Comparison of ENCODE assay signal across 32 cellular contexts in genomic region chr2:27251786-27252185, GRCh38. TPM values are rescaled to one million over a fixed set of nuclear protein-coding genes. Genes with fewer than 3 reads are reported as not detected.
"Had no signal": no experiment of that assay in that cellular context is flagged by ENCODE, and none has a peak within 500 bp of the region (broad histone marks: within the 10 kb centered on the region; RNA-seq: fewer than 3 reads in every experiment).

No MANE protein-coding gene starts in this region.

- ATAC-seq: left colon; naive thymus-derived CD4-positive, alpha-beta T cell had no signal

- H3K27me3 ChIP-seq: ascending aorta, testis had no signal

- DNase-seq: activated CD4-positive, alpha-beta memory T cell treated with anti-CD3 and anti-CD28 coated beads for 36 hours; activated CD4-positive, alpha-beta T cell treated with anti-CD3 and anti-CD28 coated beads, Interleukin-2, amount 10 ng/mL, durations not matched to agents 24 days and 14 days; activated CD4-positive, CD25-positive, alpha-beta regulatory T cell treated with anti-CD3 and anti-CD28 coated beads, Interleukin-2, amount 50 U/mL, for 72 hours; activated CD8-positive, alpha-beta memory T cell treated with anti-CD3 and anti-CD28 coated beads, Interleukin-2, amount 50 U/mL, for 4 hours; activated effector memory CD4-positive, alpha-beta T cell treated with anti-CD3 and anti-CD28 coated beads, Interleukin-2, amount 50 U/mL, for 16 hours; activated naive CD4-positive, alpha-beta T cell treated with anti-CD3 and anti-CD28 coated beads, Interleukin-2, amount 10 ng/mL, durations not matched to agents 7 days and 5 days; activated naive CD8-positive, alpha-beta T cell treated with anti-CD3 and anti-CD28 coated beads, Interleukin-2, amount 10 ng/mL, durations not matched to agents 7 days and 5 days; activated T-cell treated with anti-CD3 and anti-CD28 coated beads, Interleukin-2, amount 50 U/mL, for 1 hour; cortex of kidney; foreskin fibroblast; head of caudate nucleus; hippocampal formation; immature natural killer cell; kidney; left colon; midbrain; naive thymus-derived CD4-positive, alpha-beta T cell; retina; sigmoid colon; small intestine; stimulated activated CD4-positive, alpha-beta T cell treated with anti-CD3 and anti-CD28 coated beads, Interleukin-1b, Interleukin-23, amount 100 ng/mL, for 48 hours; stimulated activated naive CD4-positive, alpha-beta T cell; T-helper 2 cell; testis; transverse colon had no signal

- H3K9me3 ChIP-seq: ascending aorta, sigmoid colon, testis, transverse colon had no signal

- H3K36me3 ChIP-seq: ascending aorta, sigmoid colon, transverse colon had no signal

- H3K4me3 ChIP-seq: ascending aorta, sigmoid colon, testis, transverse colon had no signal

- H3K27ac ChIP-seq: ascending aorta, sigmoid colon, testis, transverse colon had no signal

RNA-seq across cellular contexts. Expression of gene SLC30A3, which starts 11.1 kb away (rescaled TPM):
- total RNA-seq: left colon, progenitor cell of endocrine pancreas had no signal
- polyA plus RNA-seq: immature natural killer cell had no signal

RNA-seq across cellular contexts. Expression of gene DNAJC5G, which starts 23.4 kb away (rescaled TPM):
- total RNA-seq: activated CD4-positive, alpha-beta T cell treated with anti-CD3 and anti-CD28 coated beads, Interleukin-2, amount 10 ng/mL, durations not matched to agents 24 days and 14 days; activated CD8-positive, alpha-beta memory T cell treated with anti-CD3 and anti-CD28 coated beads for 36 hours; activated naive CD8-positive, alpha-beta T cell treated with anti-CD3 and anti-CD28 coated beads, Interleukin-2, amount 10 ng/mL, durations not matched to agents 7 days and 5 days; activated T-helper 1 cell treated with anti-CD3 and anti-CD28 coated beads, Interleukin-12 subunit alpha, Interleukin-12 subunit beta, Interleukin-2, Interleukin-4 antibody, amounts not matched to agents 30 ng/mL and 10 ng/mL and 1 ng/mL, durations not matched to agents 14 hours and 24 hours and 36 hours; ascending aorta; kidney; left colon; lower leg skin; naive thymus-derived CD4-positive, alpha-beta T cell; osteoblast; progenitor cell of endocrine pancreas; transverse colon had no signal
- polyA plus RNA-seq: immature natural killer cell; naive thymus-derived CD4-positive, alpha-beta T cell; sigmoid colon; small intestine; urinary bladder had no signal

RNA-seq across cellular contexts. Expression of gene TRIM54, which starts 30.4 kb away (rescaled TPM):
- total RNA-seq: activated CD4-positive, alpha-beta memory T cell treated with anti-CD3 and anti-CD28 coated beads for 36 hours; ascending aorta; lower leg skin; naive thymus-derived CD4-positive, alpha-beta T cell; osteoblast; progenitor cell of endocrine pancreas had no signal
- polyA plus RNA-seq: naive thymus-derived CD4-positive, alpha-beta T cell had no signal
